Comparison of ENCODE assay signal across 12 cellular contexts in genomic region chr4:2071252-2071911, GRCh38. TPM values are rescaled to one million over a fixed set of nuclear protein-coding genes. Genes with fewer than 3 reads are reported as not detected.
DNase-seq lines count a peak whose midpoint lies in the region; ATAC-seq and TF ChIP-seq lines count a peak whose summit lies in the region.
"Had no signal": no experiment of that assay in that cellular context is flagged by ENCODE, and none has a peak within 500 bp of the region (broad histone marks: within the 10 kb centered on the region; RNA-seq: fewer than 3 reads in every experiment).

No MANE protein-coding gene starts in this region.

- ATAC-seq in GM21515 (IDR thresholded peaks at IDR 0.05; ENCODE audit: unreplicated experiment) = no peak

- DNase-seq in ELF-1 (ENCODE audit: low read depth, low spot score) = peak; percentile 59
- peak; percentile 92 for DNase-seq in NCI-H146 (lab: John Stamatoyannopoulos, UW)
- no peak for DNase-seq in endothelial cell (ENCODE audit: low spot score)
- DNase-seq in pons (ENCODE audit: low spot score) = peak; percentile 45
- no peak for DNase-seq in NCI-H1694 treated with DMSO at 0.1 percent for 48 hours (lab: John Stamatoyannopoulos, UW)
- no peak for DNase-seq in cerebellar cortex (ENCODE audit: low spot score)
- DNase-seq: BE2C; cortex of kidney; SHP77 treated with DMSO at 0.1 percent for 48 hours; stimulated activated CD4-positive, alpha-beta T cell treated with anti-CD3 and anti-CD28 coated beads, Interleukin-4, amount 100 ng/mL, for 4 hours; T-helper 2 cell had no signal

- peak overlapping the region; percentile 48 for H3K27ac Mint-ChIP-seq in endothelial cell (ENCODE audit: unreplicated experiment)

- H3K4me3 Mint-ChIP-seq in endothelial cell (ENCODE audit: unreplicated experiment) = no peak overlapping the region

- peaks cover 8% of the 10 kb centered on the region for H3K27me3 Mint-ChIP-seq in endothelial cell (ENCODE audit: unreplicated experiment)

- no peaks in the 10 kb centered on the region for H3K9me3 Mint-ChIP-seq in endothelial cell (ENCODE audit: unreplicated experiment)

- H3K4me1 Mint-ChIP-seq in endothelial cell (ENCODE audit: unreplicated experiment) = no peaks in the 10 kb centered on the region

- no peak for TF ChIP-seq CTCF in endothelial cell (IDR thresholded peaks at IDR 0.05; ENCODE audit: unreplicated experiment)

- no peaks in the 10 kb centered on the region for H3K36me3 Mint-ChIP-seq in endothelial cell (ENCODE audit: low read depth, unreplicated experiment)

RNA-seq across cellular contexts. Expression of gene NAT8L, which starts 12.3 kb away (rescaled TPM):
- total RNA-seq in endothelial cell (ENCODE audit: unreplicated experiment) = 0.36 TPM

Comparison
In these comparisons a context has a peak if more than half of its experiments do, and no peak if none do; other contexts are left out.
1. DNase-seq: peak in ELF-1 (single experiment), NCI-H146 (single experiment) and pons (single experiment); none in endothelial cell (single experiment), NCI-H1694 treated with DMSO at 0.1 percent for 48 hours (single experiment) and cerebellar cortex (single experiment).